Comparison of ENCODE assay signal across 10 cellular contexts in the genomic region with DNA sequence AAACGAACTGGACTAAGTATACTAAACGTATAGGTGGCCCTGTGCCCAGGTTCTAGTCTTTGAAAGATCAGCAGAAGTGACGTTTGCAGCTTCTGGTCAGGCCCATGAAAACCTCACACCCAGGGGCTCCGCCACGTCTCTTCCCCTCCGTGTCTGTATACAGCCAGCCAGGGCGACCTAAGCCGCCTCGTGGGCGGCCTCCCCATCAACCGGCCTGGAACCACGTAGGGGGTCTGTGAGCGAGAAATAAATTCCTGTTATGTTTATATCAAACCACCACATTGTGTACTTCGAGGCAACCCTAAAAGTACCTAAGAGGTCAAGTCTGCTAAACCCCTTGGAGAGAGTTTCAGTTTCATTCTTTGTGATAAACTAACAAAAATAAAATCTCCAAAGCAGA. TPM values are rescaled to one million over a fixed set of nuclear protein-coding genes. Genes with fewer than 3 reads are reported as not detected.
DNase-seq lines count a peak whose midpoint lies in the region; ATAC-seq and TF ChIP-seq lines count a peak whose summit lies in the region.
"Had no signal": no experiment of that assay in that cellular context is flagged by ENCODE, and none has a peak within 500 bp of the region (broad histone marks: within the 10 kb centered on the region; RNA-seq: fewer than 3 reads in every experiment).

No MANE protein-coding gene starts in this region.

- no peak for TF ChIP-seq EP300 in gastroesophageal sphincter (IDR thresholded peaks at IDR 0.05)

- TF ChIP-seq POLR2A in gastroesophageal sphincter (IDR thresholded peaks at IDR 0.05): no peak

- H3K9me3 ChIP-seq in gastroesophageal sphincter: no peaks in the 10 kb centered on the region
- no peaks in the 10 kb centered on the region for H3K9me3 ChIP-seq in smooth muscle cell (replicated peaks; ENCODE audit: low read depth)
- no peaks in the 10 kb centered on the region for H3K9me3 ChIP-seq in CD4-positive, alpha-beta memory T cell (ENCODE audit: control insufficient read depth in 1 of 2, low read length in 2 of 2)

- H3K4me3 ChIP-seq in gastroesophageal sphincter (no peak overlapping the region), smooth muscle cell (no peak overlapping the region)
- no peak overlapping the region for H3K4me3 ChIP-seq in CD4-positive, alpha-beta memory T cell (ENCODE audit: low read length in 2 of 2)

- H4K20me1 ChIP-seq in smooth muscle cell (ENCODE audit: low read depth): no peaks in the 10 kb centered on the region

- no peaks in the 10 kb centered on the region for H3K27me3 Mint-ChIP-seq in IgD-negative memory B cell
- no peaks in the 10 kb centered on the region for H3K27me3 Mint-ChIP-seq in CD4-positive, alpha-beta memory T cell

- CTCF ChIA-PET in CD4-positive, alpha-beta memory T cell (lab: Charles Lee; ENCODE audit: partially characterized antibody): interaction anchor here (1.1 to 2.8 kb wide), 2 partner anchors 67 to 95 kb away, joined by 4 to 7 read pairs; no protein-coding TSS in a partner anchor

- DNase-seq in smooth muscle cell (lab: John Stamatoyannopoulos, UW; ENCODE audit: unreplicated experiment) (no peak), SKM-1 treated with dmso at 0.1 percent for 144 hours (lab: John Stamatoyannopoulos, UW; ENCODE audit: unreplicated experiment) (no peak)
- no peak for DNase-seq in activated CD4-positive, CD25-positive, alpha-beta regulatory T cell (lab: John Stamatoyannopoulos, UW)
- no peak for DNase-seq in CD4-positive, alpha-beta memory T cell
- DNase-seq: activated naive CD4-positive, alpha-beta T cell; DMS 273 treated with DMSO at 0.1 percent for 48 hours had no signal

- H3K9me3 Mint-ChIP-seq in IgD-negative memory B cell: no peaks in the 10 kb centered on the region
- no peaks in the 10 kb centered on the region for H3K9me3 Mint-ChIP-seq in CD4-positive, alpha-beta memory T cell

- intact Hi-C loops in CD4-positive, alpha-beta memory T cell (cut with micrococcal nuclease): no loop called here

- WGBS in gastroesophageal sphincter (ENCODE audit: low coverage in 1 of 2), 2 donors: 0 to 45% methylated on average over 1 to 4 of the region's 14 CpGs
- WGBS in smooth muscle cell (ENCODE audit: low lambda C conversion rate): 76% methylated on average over 14 of the region's 14 CpGs

- TF ChIP-seq CTCF in VCaP (conservative IDR thresholded peaks at IDR 0.05): no peak
- no peak for TF ChIP-seq CTCF in gastroesophageal sphincter (IDR thresholded peaks at IDR 0.05)
- TF ChIP-seq CTCF in smooth muscle cell (IDR thresholded peaks at IDR 0.05; ENCODE audit: borderline replicate concordance, insufficient read depth, poor library complexity, severe bottlenecking): no peak

- no peaks in the 10 kb centered on the region for H3K36me3 ChIP-seq in gastroesophageal sphincter
- no peaks in the 10 kb centered on the region for H3K36me3 ChIP-seq in smooth muscle cell (ENCODE audit: low read depth)
- no peaks in the 10 kb centered on the region for H3K36me3 ChIP-seq in CD4-positive, alpha-beta memory T cell (ENCODE audit: insufficient read depth, low read length)

- H3K4me3 Mint-ChIP-seq in IgD-negative memory B cell: peak overlapping the region; percentile 8 to 86 (median 62)
- H3K4me3 Mint-ChIP-seq in CD4-positive, alpha-beta memory T cell: peak overlapping the region in 2 of 8 donors; percentile 4 to 25

- H3K4me1 ChIP-seq in gastroesophageal sphincter (peaks cover 0 to 95% (median 30%) of the 10 kb centered on the region in 3 donors), smooth muscle cell (ENCODE audit: low read depth) (no peaks in the 10 kb centered on the region)
- H3K4me1 ChIP-seq in CD4-positive, alpha-beta memory T cell (ENCODE audit: insufficient read depth, low read length): peaks cover 9% of the 10 kb centered on the region

- peaks cover 26 to 37% (median 33%) of the 10 kb centered on the region in 3 donors for H3K4me1 Mint-ChIP-seq in IgD-negative memory B cell
- H3K4me1 Mint-ChIP-seq in CD4-positive, alpha-beta memory T cell: peaks cover 4 to 16% (median 11%) of the 10 kb centered on the region in 4 donors

- POLR2A ChIA-PET in CD4-positive, alpha-beta memory T cell (lab: Charles Lee; ENCODE audit: partially characterized antibody): interaction anchor here (1.0 kb wide), 1 partner anchor 10 kb away, joined by 3 read pairs; no protein-coding TSS in a partner anchor

- H3K9ac ChIP-seq in smooth muscle cell (ENCODE audit: low read depth): peak overlapping the region; percentile 59

- no peaks in the 10 kb centered on the region for H3K79me2 ChIP-seq in smooth muscle cell (ENCODE audit: low read depth)

- H3K27ac Mint-ChIP-seq in IgD-negative memory B cell: peak overlapping the region in 2 of 3 donors; percentile 65 to 75
- peak overlapping the region in 1 of 7 donors; percentile 61 for H3K27ac Mint-ChIP-seq in CD4-positive, alpha-beta memory T cell

- H3K36me3 Mint-ChIP-seq in IgD-negative memory B cell: no peaks in the 10 kb centered on the region
- H3K36me3 Mint-ChIP-seq in CD4-positive, alpha-beta memory T cell: no peaks in the 10 kb centered on the region

- H3F3A ChIP-seq in smooth muscle cell (ENCODE audit: low read depth): peaks cover 13% of the 10 kb centered on the region

- peak overlapping the region; percentile 84 for H2AFZ ChIP-seq in smooth muscle cell (ENCODE audit: low read depth)

- peak overlapping the region; percentile 29 for H3K4me2 ChIP-seq in smooth muscle cell

- no peak for ATAC-seq in gastroesophageal sphincter

- H3K27me3 ChIP-seq in gastroesophageal sphincter: no peaks in the 10 kb centered on the region
- no peaks in the 10 kb centered on the region for H3K27me3 ChIP-seq in smooth muscle cell (ENCODE audit: low read depth)
- no peaks in the 10 kb centered on the region for H3K27me3 ChIP-seq in CD4-positive, alpha-beta memory T cell (ENCODE audit: insufficient read depth, low read length)

- peak overlapping the region; percentile 96; the same call in 1 of the 2 replicates for H3K27ac ChIP-seq in VCaP
- H3K27ac ChIP-seq in gastroesophageal sphincter: peak overlapping the region; percentile 82 to 98 (median 90)
- peak overlapping the region; percentile 78 for H3K27ac ChIP-seq in smooth muscle cell (ENCODE audit: low read depth)
- no peak overlapping the region for H3K27ac ChIP-seq in CD4-positive, alpha-beta memory T cell (ENCODE audit: low read depth, low read length)

RNA-seq across cellular contexts. Expression of a gene that starts 6.8 kb away (rescaled TPM):
- polyA plus RNA-seq in IgD-negative memory B cell (7.0 TPM), smooth muscle cell (53.7 and 72.7 TPM in 2 replicates)
- total RNA-seq in gastroesophageal sphincter (10 to 100 TPM in 2 of 4 donors, 1 to 10 TPM in 2; 3.4 to 24.8 (median 12.1) TPM), smooth muscle cell (20.0 and 20.9 TPM in 2 replicates)
- total RNA-seq in CD4-positive, alpha-beta memory T cell: under 1 TPM in 1 of 2 experiments, not detected in 1; 0.55 TPM
- 1 to 10 TPM in 1 of 2 donors, under 1 TPM in 1; 0.88 to 1.4 TPM for polyA plus RNA-seq in CD4-positive, alpha-beta memory T cell

RNA-seq across cellular contexts. Expression of a gene that starts 7.1 kb away (rescaled TPM):
- polyA plus RNA-seq in IgD-negative memory B cell (21.3 TPM), smooth muscle cell (10.0 and 23.0 TPM in 2 replicates)
- total RNA-seq in gastroesophageal sphincter (10 to 100 TPM; 14.9 to 43.9 (median 31.6) TPM), smooth muscle cell (63.7 and 64.9 TPM in 2 replicates)
- 1 to 10 TPM; 3.6 to 3.8 TPM for total RNA-seq in CD4-positive, alpha-beta memory T cell
- 1 to 10 TPM in 1 of 2 donors, not detected in 1; 2.2 TPM for polyA plus RNA-seq in CD4-positive, alpha-beta memory T cell

RNA-seq across cellular contexts. Expression of a gene that starts 11.7 kb away (rescaled TPM):
- polyA plus RNA-seq in IgD-negative memory B cell: 633 TPM
- 100 to 1,000 TPM in 1 of 4 donors, 10 to 100 TPM in 3; 49.9 to 151 (median 81.2) TPM for total RNA-seq in gastroesophageal sphincter
- total RNA-seq in smooth muscle cell: 55.3 and 64.7 TPM in 2 replicates
- 46.1 and 136 TPM in 2 replicates for polyA plus RNA-seq in smooth muscle cell
- total RNA-seq in CD4-positive, alpha-beta memory T cell: 10 to 100 TPM; 60.3 to 61.6 TPM
- 100 to 1,000 TPM; 144 to 234 TPM for polyA plus RNA-seq in CD4-positive, alpha-beta memory T cell

RNA-seq across cellular contexts. Expression of a gene that starts 33.9 kb away (rescaled TPM):
- not detected for polyA plus RNA-seq in IgD-negative memory B cell
- total RNA-seq in gastroesophageal sphincter: not detected
- total RNA-seq in smooth muscle cell: not detected in 2 replicates
- polyA plus RNA-seq in smooth muscle cell: 0.29 and 1.7 TPM in 2 replicates
- not detected for total RNA-seq in CD4-positive, alpha-beta memory T cell
- polyA plus RNA-seq in CD4-positive, alpha-beta memory T cell: not detected
- total RNA-seq: posterior vena cava had no signal

RNA-seq across cellular contexts. Expression of a gene that starts 34.0 kb away (rescaled TPM):
- polyA plus RNA-seq in IgD-negative memory B cell (0.25 TPM), smooth muscle cell (11.9 and 15.6 TPM in 2 replicates)
- total RNA-seq in gastroesophageal sphincter (1 to 10 TPM in 1 of 4 donors, under 1 TPM in 1, not detected in 2; 0.27 to 1.6 TPM), smooth muscle cell (7.7 and 15.3 TPM in 2 replicates)
- under 1 TPM in 1 of 2 experiments, not detected in 1; 0.32 TPM for total RNA-seq in CD4-positive, alpha-beta memory T cell
- polyA plus RNA-seq in CD4-positive, alpha-beta memory T cell: under 1 TPM in 1 of 2 donors, not detected in 1; 0.18 TPM
